ENCODE assay signal across 28 cellular contexts in the genomic region with DNA sequence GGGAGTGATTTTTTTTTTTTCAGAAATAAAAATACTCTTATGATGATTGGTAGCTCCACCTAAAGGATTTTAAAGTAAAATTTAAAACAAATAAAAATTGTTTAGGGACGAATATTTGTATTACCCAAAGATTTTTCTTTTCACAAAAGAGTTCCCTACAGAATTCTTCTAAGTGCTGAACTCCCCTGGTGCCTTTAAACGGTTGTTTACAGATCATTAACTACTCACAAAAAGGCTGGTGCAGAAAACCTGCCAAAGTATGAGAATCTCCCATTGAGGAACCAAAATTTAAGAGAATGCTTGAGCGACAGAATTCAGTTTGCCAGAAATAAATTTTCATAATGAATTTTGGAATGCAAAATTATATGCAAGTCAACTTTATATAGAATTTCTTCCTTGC.
"Had no signal": no experiment of that assay in that cellular context is flagged by ENCODE, and none has a peak within 500 bp of the region (broad histone marks: within the 10 kb centered on the region; RNA-seq: fewer than 3 reads in every experiment).

No MANE protein-coding gene starts in this region.

- H3K9me3 Mint-ChIP-seq: activated naive CD8-positive, alpha-beta T cell treated with anti-CD3 and anti-CD28 coated beads for 36 hours; stimulated activated naive B cell treated with anti-CD40 and anti-IgM and Interleukin-4, amounts not matched to agents 10 μg/mL and 1 μg/mL and 100 μg/mL, for 72 hours had no signal

- H3K4me2 ChIP-seq: smooth muscle cell had no signal

- H3K4me3 ChIP-seq: adrenal gland, body of pancreas, esophagus squamous epithelium, heart right ventricle, left ventricle myocardium inferior, lung, pancreas, prostate gland, sigmoid colon, smooth muscle cell, suprapubic skin, tibial artery had no signal

- H3K36me3 ChIP-seq: adrenal gland, esophagus squamous epithelium, heart right ventricle, left ventricle myocardium inferior, pancreas, prostate gland, sigmoid colon, suprapubic skin, tibial artery, WERI-Rb-1 had no signal

- ATAC-seq: activated CD4-positive, CD25-positive, alpha-beta regulatory T cell treated with anti-CD3 and anti-CD28 coated beads, Interleukin-2, amount 50 U/mL, for 24 hours; body of pancreas; heart right ventricle; pancreas; stimulated activated naive B cell treated with anti-CD40 and anti-IgM and Interleukin-4, amounts not matched to agents 10 μg/mL and 1 μg/mL and 100 μg/mL, for 72 hours had no signal

- H3K27ac ChIP-seq: adrenal gland, body of pancreas, epithelial cell of prostate, esophagus squamous epithelium, heart right ventricle, left ventricle myocardium inferior, pancreas, prostate gland, sigmoid colon, suprapubic skin, tibial artery, WERI-Rb-1 had no signal

- H3K27me3 ChIP-seq: adrenal gland, body of pancreas, esophagus squamous epithelium, heart right ventricle, pancreas, sigmoid colon, suprapubic skin, tibial artery had no signal

- H3K9me3 ChIP-seq: adrenal gland, body of pancreas, esophagus squamous epithelium, heart right ventricle, left ventricle myocardium inferior, pancreas, prostate gland, sigmoid colon, suprapubic skin, tibial artery had no signal

- H3K27me3 Mint-ChIP-seq: activated naive CD8-positive, alpha-beta T cell treated with anti-CD3 and anti-CD28 coated beads for 36 hours; stimulated activated naive B cell treated with anti-CD40 and anti-IgM and Interleukin-4, amounts not matched to agents 10 μg/mL and 1 μg/mL and 100 μg/mL, for 72 hours had no signal

- H3K36me3 Mint-ChIP-seq: activated naive CD8-positive, alpha-beta T cell treated with anti-CD3 and anti-CD28 coated beads for 36 hours; stimulated activated naive B cell treated with anti-CD40 and anti-IgM and Interleukin-4, amounts not matched to agents 10 μg/mL and 1 μg/mL and 100 μg/mL, for 72 hours had no signal

- H3K27ac Mint-ChIP-seq: activated naive CD8-positive, alpha-beta T cell treated with anti-CD3 and anti-CD28 coated beads for 36 hours; stimulated activated naive B cell treated with anti-CD40 and anti-IgM and Interleukin-4, amounts not matched to agents 10 μg/mL and 1 μg/mL and 100 μg/mL, for 72 hours had no signal

- DNase-seq: activated CD4-positive, alpha-beta T cell treated with anti-CD3 and anti-CD28 coated beads for 48 hours; activated CD4-positive, alpha-beta T cell treated with anti-CD3 and anti-CD28 coated beads, Interleukin-2, amount 50 U/mL, for 48 hours; activated CD8-positive, alpha-beta memory T cell treated with anti-CD3 and anti-CD28 coated beads for 24 hours; activated effector memory CD4-positive, alpha-beta T cell treated with Interleukin-2 at 50 U/mL for 16 hours; activated naive CD4-positive, alpha-beta T cell treated with Interleukin-2 at 50 U/mL for 16 hours; activated naive CD8-positive, alpha-beta T cell treated with anti-CD3 and anti-CD28 coated beads for 36 hours; adrenal gland; aorta; body of pancreas; dermis blood vessel endothelial cell; effector CD4-positive, alpha-beta T cell; esophagus squamous epithelium; foreskin melanocyte; heart right ventricle; left ventricle myocardium inferior; nucleus accumbens; pancreas; sigmoid colon; stimulated activated CD4-positive, alpha-beta T cell treated with anti-CD3 and anti-CD28 coated beads, Interleukin-2, amount 100 ng/mL, for 24 hours; stimulated activated naive B cell treated with anti-CD40 and anti-IgM and Interleukin-4, amounts not matched to agents 10 μg/mL and 1 μg/mL and 100 μg/mL, for 72 hours; tibial artery; WERI-Rb-1 had no signal

- H3K4me3 Mint-ChIP-seq: activated naive CD8-positive, alpha-beta T cell treated with anti-CD3 and anti-CD28 coated beads for 36 hours; stimulated activated naive B cell treated with anti-CD40 and anti-IgM and Interleukin-4, amounts not matched to agents 10 μg/mL and 1 μg/mL and 100 μg/mL, for 72 hours had no signal

- H3K4me1 Mint-ChIP-seq: activated naive CD8-positive, alpha-beta T cell treated with anti-CD3 and anti-CD28 coated beads for 36 hours; stimulated activated naive B cell treated with anti-CD40 and anti-IgM and Interleukin-4, amounts not matched to agents 10 μg/mL and 1 μg/mL and 100 μg/mL, for 72 hours had no signal

- H3K4me1 ChIP-seq: adrenal gland, body of pancreas, esophagus squamous epithelium, heart right ventricle, left ventricle myocardium inferior, pancreas, prostate gland, sigmoid colon, suprapubic skin, tibial artery had no signal
